Comparison of ENCODE assay signal across 20 cellular contexts in the genomic region with DNA sequence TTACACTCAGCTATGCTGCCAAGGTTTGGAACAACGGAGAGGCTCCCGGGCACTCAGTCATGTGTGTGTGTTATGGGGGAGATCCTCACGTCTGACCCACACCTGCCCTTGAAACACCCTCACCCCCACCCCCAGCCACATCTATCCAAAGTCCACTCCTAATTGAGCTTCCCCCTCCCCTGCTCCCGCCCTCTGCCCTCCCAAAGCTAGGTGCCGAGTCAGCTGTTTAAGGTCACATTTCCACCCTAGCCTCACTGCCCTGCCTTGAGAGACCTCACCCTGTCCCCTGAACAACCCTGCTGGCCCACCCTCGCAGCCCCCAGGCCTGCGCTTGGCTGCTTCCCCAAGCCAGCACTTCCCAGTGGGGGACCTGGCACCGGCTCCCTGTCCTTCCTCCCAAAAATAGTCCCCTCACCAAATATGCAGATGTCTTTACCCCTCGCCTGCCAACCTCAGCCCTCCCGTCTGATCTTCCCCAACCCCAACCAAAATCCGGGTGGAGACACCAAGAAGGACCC. TPM values are rescaled to one million over a fixed set of nuclear protein-coding genes. Genes with fewer than 3 reads are reported as not detected.
DNase-seq lines count a peak whose midpoint lies in the region; ATAC-seq, FAIRE-seq and TF ChIP-seq lines count a peak whose summit lies in the region.
"Had no signal": no experiment of that assay in that cellular context is flagged by ENCODE, and none has a peak within 500 bp of the region (broad histone marks: within the 10 kb centered on the region; RNA-seq: fewer than 3 reads in every experiment).

No MANE protein-coding gene starts in this region.

- CTCF ChIA-PET in A549 (lab: Yijun Ruan, JAX) = interaction anchor here (1.2 kb wide), 1 partner anchor 10 kb away, joined by 3 read pairs; no protein-coding TSS in a partner anchor

- H3K36me3 Mint-ChIP-seq in H9 (ENCODE audit: insufficient read depth in 1 of 3, low read depth in 3 of 3) = peaks cover 38 to 55% (median 38%) of the 10 kb centered on the region in 3 experiments
- H3K36me3 Mint-ChIP-seq: CD8-positive, alpha-beta T cell had no signal

- FAIRE-seq in A549 (lab: Jason Lieb, UNC) = no peak
- FAIRE-seq: D721Med, GM12892, GM18507, H1 had no signal

- H3K9ac ChIP-seq in H9 (ENCODE audit: extremely low read depth, insufficient read length, low read length) = no peak overlapping the region
- H3K9ac ChIP-seq in mesenchymal stem cell (ENCODE audit: low read length) = no peak overlapping the region
- H3K9ac ChIP-seq: BLaER1 treated with 17β-estradiol and CSF1 and Interleukin-3, amounts not matched to agents 10 nM and 100 nM had no signal

- H2AFZ ChIP-seq in H9 (ENCODE audit: low read length) = no peak overlapping the region
- no peak overlapping the region for H2AFZ ChIP-seq in mesenchymal stem cell (ENCODE audit: low read depth, low read length)

- H3K14ac ChIP-seq in H9 (ENCODE audit: insufficient read depth, low read length) (no peak overlapping the region), mesenchymal stem cell (ENCODE audit: low read length in 2 of 2) (no peak overlapping the region)

- no peaks in the 10 kb centered on the region for H3K9me3 ChIP-seq in A549
- no peaks in the 10 kb centered on the region for H3K9me3 ChIP-seq in H9 (ENCODE audit: control insufficient read depth, low read depth, low read length)
- H3K9me3 ChIP-seq in mesenchymal stem cell (ENCODE audit: control insufficient read depth, low read length) = no peaks in the 10 kb centered on the region
- H3K9me3 ChIP-seq: BLaER1 treated with 17β-estradiol and CSF1 and Interleukin-3, amounts not matched to agents 10 nM and 100 nM; HAP-1 had no signal

- H4K20me1 ChIP-seq in H9 (ENCODE audit: control insufficient read depth, insufficient read depth, insufficient read length) = no peaks in the 10 kb centered on the region
- H4K20me1 ChIP-seq: BLaER1 treated with 17β-estradiol and CSF1 and Interleukin-3, amounts not matched to agents 10 nM and 100 nM had no signal

- no peaks in the 10 kb centered on the region for H3K9me3 Mint-ChIP-seq in H9
- H3K9me3 Mint-ChIP-seq: CD8-positive, alpha-beta T cell had no signal

- DNase-seq in A549 (ENCODE audit: low read depth in 1 of 2, low spot score in 1 of 2) = no peak
- DNase-seq in H9 = no peak
- DNase-seq in left lobe of liver (ENCODE audit: low spot score) = no peak
- no peak for DNase-seq in mesenchymal stem cell
- DNase-seq in D341Med (ENCODE audit: low spot score) = no peak
- no peak for DNase-seq in NCI-H226
- DNase-seq in anterior cingulate cortex (lab: John Stamatoyannopoulos, UW) = no peak
- DNase-seq in HT-29 (ENCODE audit: low spot score) = no peak
- DNase-seq: 8988T; CD8-positive, alpha-beta T cell; DMS79; GDM1; KG1 had no signal

- H3K4ac ChIP-seq in H9 (ENCODE audit: low read depth, low read length) = no peak overlapping the region
- no peak overlapping the region for H3K4ac ChIP-seq in mesenchymal stem cell (ENCODE audit: low read depth in 1 of 2, low read length in 2 of 2)

- H4K5ac ChIP-seq in H9 (ENCODE audit: insufficient read length, low read depth, low read length) = no peak overlapping the region

- no peaks in the 10 kb centered on the region for H3K36me3 ChIP-seq in mesenchymal stem cell (ENCODE audit: control insufficient read depth in 1 of 2, insufficient read depth in 2 of 2, low read depth in 1 of 2, low read length in 2 of 2)
- H3K36me3 ChIP-seq: BLaER1 treated with 17β-estradiol and CSF1 and Interleukin-3, amounts not matched to agents 10 nM and 100 nM; HAP-1 had no signal

- H3K27ac ChIP-seq in A549 (no peak overlapping the region), H9 (ENCODE audit: insufficient read length, low read depth, low read length) (no peak overlapping the region), mesenchymal stem cell (ENCODE audit: low read length, poor library complexity, severe bottlenecking) (no peak overlapping the region)
- H3K27ac ChIP-seq: BLaER1 treated with 17β-estradiol and CSF1 and Interleukin-3, amounts not matched to agents 10 nM and 100 nM had no signal

- ATAC-seq in A549 = no peak
- ATAC-seq in left lobe of liver = peak; percentile 84
- ATAC-seq: CD8-positive, alpha-beta T cell had no signal

- no peak for TF ChIP-seq POLR2A in A549 (IDR thresholded peaks at IDR 0.05; ENCODE audit: low read length)

- H3K18ac ChIP-seq in H9 (ENCODE audit: insufficient read length, low read depth, low read length) = no peak overlapping the region
- H3K18ac ChIP-seq in mesenchymal stem cell (ENCODE audit: low read depth in 1 of 2, low read length in 2 of 2) = no peak overlapping the region

- POLR2A ChIA-PET in A549 (lab: Yijun Ruan, JAX) = no interaction called here

- H3K56ac ChIP-seq in H9 (ENCODE audit: insufficient read length, low read depth, low read length) = no peak overlapping the region

- no peaks in the 10 kb centered on the region for H3K4me1 ChIP-seq in A549
- H3K4me1 ChIP-seq in H9 (ENCODE audit: insufficient read depth, low read length) = no peaks in the 10 kb centered on the region
- no peaks in the 10 kb centered on the region for H3K4me1 ChIP-seq in mesenchymal stem cell (ENCODE audit: control insufficient read depth, insufficient read depth, low read depth, low read length)
- H3K4me1 ChIP-seq: HAP-1 had no signal

- H3K79me2 ChIP-seq in H9 (ENCODE audit: insufficient read depth, low read length) = no peaks in the 10 kb centered on the region; the same call in 1 of the 2 replicates

- no peak overlapping the region for H3K23ac ChIP-seq in H9 (ENCODE audit: insufficient read length, low read depth, low read length)
- no peak overlapping the region for H3K23ac ChIP-seq in mesenchymal stem cell (ENCODE audit: low read length in 2 of 2)

- no peak for TF ChIP-seq EP300 in A549 (IDR thresholded peaks at IDR 0.05)

- H3K23me2 ChIP-seq in H9 (ENCODE audit: insufficient read length, low read depth, low read length, poor library complexity, severe bottlenecking) = no peaks in the 10 kb centered on the region

- H2BK12ac ChIP-seq in H9 (ENCODE audit: insufficient read length, low read depth, low read length) = no peak overlapping the region
- H2BK12ac ChIP-seq in mesenchymal stem cell (ENCODE audit: low read length in 2 of 2) = no peak overlapping the region

- 89% methylated on average over 11 of the region's 11 CpGs for WGBS in A549 (ENCODE audit: missing lambda C conversion rate)
- no CpG with 5 or more reads among the region's 11 CpGs for WGBS in H9 (ENCODE audit: extremely low coverage, insufficient read length, low lambda C conversion rate)
- 95% methylated on average over 10 of the region's 11 CpGs for WGBS in mesenchymal stem cell

- H3K27ac Mint-ChIP-seq in H9 = peak overlapping the region in 2 of 3 experiments; percentile 70 to 97; a peak in 4 of 7 replicates
- H3K27ac Mint-ChIP-seq: B cell; CD8-positive, alpha-beta T cell had no signal

- H4K8ac ChIP-seq in H9 (replicated peaks; ENCODE audit: insufficient read length, low read depth, low read length) (no peak overlapping the region), mesenchymal stem cell (ENCODE audit: low read length) (no peak overlapping the region)

- no peak overlapping the region for H3T11ph ChIP-seq in H9 (ENCODE audit: low read length)

- no peak overlapping the region for H3K4me3 Mint-ChIP-seq in H9
- H3K4me3 Mint-ChIP-seq: B cell; CD8-positive, alpha-beta T cell had no signal

- H3K79me1 ChIP-seq in H9 (ENCODE audit: insufficient read depth, low read depth, low read length, poor library complexity, severe bottlenecking) (no peaks in the 10 kb centered on the region), mesenchymal stem cell (replicated peaks; ENCODE audit: low read length, poor library complexity, severe bottlenecking) (no peaks in the 10 kb centered on the region)

- H2BK120ac ChIP-seq in H9 (ENCODE audit: low read depth, low read length, poor library complexity, severe bottlenecking) = no peak overlapping the region
- H2BK120ac ChIP-seq in mesenchymal stem cell (ENCODE audit: low read depth, low read length) = no peak overlapping the region

- H4K91ac ChIP-seq in H9 (ENCODE audit: insufficient read length, low read depth, low read length) (no peak overlapping the region), mesenchymal stem cell (ENCODE audit: low read length) (no peak overlapping the region)

- H3K4me2 ChIP-seq in A549 (no peak overlapping the region), H9 (ENCODE audit: insufficient read depth, insufficient read length, low read length) (no peak overlapping the region), mesenchymal stem cell (ENCODE audit: low read length, poor library complexity, severe bottlenecking) (no peak overlapping the region)
- H3K4me2 ChIP-seq: BLaER1 treated with 17β-estradiol and CSF1 and Interleukin-3, amounts not matched to agents 10 nM and 100 nM had no signal

- 0 out of 4 replicates have a peak, but pooled peaks cover 0 to 2% of the 10 kb centered on the region in 2 experiments for H3K4me1 Mint-ChIP-seq in H9

- TF ChIP-seq RAD21 in A549 (conservative IDR thresholded peaks at IDR 0.05 in 1 of 2, IDR thresholded peaks at IDR 0.05 in 1 of 2) = no peak

- H2BK5ac ChIP-seq in H9 (ENCODE audit: insufficient read length, low read length) (no peak overlapping the region), mesenchymal stem cell (ENCODE audit: low read depth, low read length, poor library complexity, severe bottlenecking) (no peak overlapping the region)

- H2AK5ac ChIP-seq in H9 (ENCODE audit: insufficient read length, low read length) (no peak overlapping the region), mesenchymal stem cell (ENCODE audit: low read length, severe bottlenecking) (no peak overlapping the region)

- H3K27me3 ChIP-seq in H9 (ENCODE audit: insufficient read depth, low read length) (no peaks in the 10 kb centered on the region), mesenchymal stem cell (ENCODE audit: control insufficient read depth in 1 of 2, insufficient read depth in 1 of 2, low read length in 2 of 2) (peaks cover 0 to 8% of the 10 kb centered on the region in 2 experiments)
- H3K27me3 ChIP-seq: BLaER1 treated with 17β-estradiol and CSF1 and Interleukin-3, amounts not matched to agents 10 nM and 100 nM had no signal

- no peaks in the 10 kb centered on the region for H3K27me3 Mint-ChIP-seq in H9 (ENCODE audit: low read depth)
- H3K27me3 Mint-ChIP-seq: B cell had no signal

- H2BK15ac ChIP-seq in H9 (ENCODE audit: low read depth, low read length) = no peak overlapping the region
- peak overlapping the region; percentile 7 for H2BK15ac ChIP-seq in mesenchymal stem cell (ENCODE audit: low read depth, poor library complexity, severe bottlenecking)

- no peak overlapping the region for H2BK20ac ChIP-seq in H9 (ENCODE audit: low read depth, low read length, poor library complexity, severe bottlenecking)

- no peak for TF ChIP-seq CTCF in A549 (IDR thresholded peaks at IDR 0.05)
- TF ChIP-seq CTCF in H9 (conservative IDR thresholded peaks at IDR 0.05) = no peak

- H3K4me3 ChIP-seq in A549 (no peak overlapping the region), mesenchymal stem cell (ENCODE audit: insufficient read depth in 1 of 2, low read depth in 1 of 2, low read length in 2 of 2) (no peak overlapping the region)
- H3K4me3 ChIP-seq: BLaER1 treated with 17β-estradiol and CSF1 and Interleukin-3, amounts not matched to agents 10 nM and 100 nM; HAP-1 had no signal

RNA-seq across cellular contexts. Expression of a gene that starts 36.0 kb away (rescaled TPM):
- polyA plus RNA-seq in A549 (2011; rRNA removed) (18.8 and 20.6 TPM in 2 replicates), A549 (2017; fragmentation: RNase III; extraction: RNeasy Plus Mini Kit Qiagen cat#74134 plus additional on column Dnase treatment) (16.7 to 18.9 TPM (median 17.4 TPM) in 3 replicates)
- 12.7 and 16.5 TPM in 2 replicates for polyA plus RNA-seq in A549 (2012; cell fraction: cytosol; rRNA removed)
- polyA plus RNA-seq in A549 (2012; cell fraction: nucleus; rRNA removed) = 34.8 and 47.9 TPM in 2 replicates
- polyA minus RNA-seq in A549 (2011; rRNA and poly(A)+ RNA removed) = 20.5 and 26.9 TPM in 2 replicates
- total RNA-seq in H9 (2021) (74.4 and 74.6 TPM in 2 replicates), left lobe of liver (112 TPM)
- polyA plus RNA-seq in mesenchymal stem cell (2013, experiment 1 of 2) = 0.28 TPM
- polyA plus RNA-seq in mesenchymal stem cell (2013, experiment 2 of 2) = 0.45 TPM
- not detected in 2 replicates for total RNA-seq in HT-29 (2014; rRNA removed; shearing (Covaris generic))
- total RNA-seq: CD8-positive, alpha-beta T cell had no signal

Comparison
In these comparisons a context has a peak if more than half of its experiments do, and no peak if none do; other contexts are left out.
1. RNA of a gene that starts 36.0 kb away (total RNA-seq): 112 TPM in left lobe of liver (single experiment) and 74.4 to 74.6 TPM in H9; not detected in HT-29; every median in the first group is over 10 times any median in the second.